Comparison of ENCODE assay signal across 11 cellular contexts in genomic region chr5:963310-963672, GRCh38. TPM values are rescaled to one million over a fixed set of nuclear protein-coding genes. Genes with fewer than 3 reads are reported as not detected.
DNase-seq lines count a peak whose midpoint lies in the region; ATAC-seq, FAIRE-seq and TF ChIP-seq lines count a peak whose summit lies in the region.
"Had no signal": no experiment of that assay in that cellular context is flagged by ENCODE, and none has a peak within 500 bp of the region (broad histone marks: within the 10 kb centered on the region; RNA-seq: fewer than 3 reads in every experiment).

No MANE protein-coding gene starts in this region.

- RAD21 ChIA-PET in GM12878 (lab: Charles Lee; ENCODE audit: unreplicated experiment), result interaction anchor here (0.6 kb wide), 1 partner anchor 388 kb away, joined by 3 read pairs; no protein-coding TSS in a partner anchor

- H3K36me3 ChIP-seq in GM12878 (ENCODE audit: control insufficient read depth in 2 of 2, insufficient read depth in 2 of 2, low read length in 1 of 2) (no peaks in the 10 kb centered on the region), uterus (no peaks in the 10 kb centered on the region)
- H3K36me3 ChIP-seq: MG63 had no signal

- H3K4me3 Mint-ChIP-seq in activated CD8-positive, alpha-beta memory T cell treated with anti-CD3 and anti-CD28 coated beads, Interleukin-2, amount 10 ng/mL, durations not matched to agents 7 days and 5 days, result peak overlapping the region; percentile 2
- no peak overlapping the region for H3K4me3 Mint-ChIP-seq in stimulated activated memory B cell treated with anti-CD40 and anti-IgM and Interleukin-4, amounts not matched to agents 10 μg/mL and 1 μg/mL and 100 μg/mL, for 72 hours
- H3K4me3 Mint-ChIP-seq: memory B cell had no signal

- peak; percentile 43 for ATAC-seq in activated CD8-positive, alpha-beta memory T cell treated with anti-CD3 and anti-CD28 coated beads, Interleukin-2, amount 10 ng/mL, durations not matched to agents 7 days and 5 days
- ATAC-seq in HG03280 (IDR thresholded peaks at IDR 0.05; ENCODE audit: unreplicated experiment) (peak; percentile 23), GM12878 (no peak; the same call in 2 of the 3 replicates)
- ATAC-seq in stimulated activated memory B cell treated with anti-CD40 and anti-IgM and Interleukin-4, amounts not matched to agents 10 μg/mL and 1 μg/mL and 100 μg/mL, for 72 hours, result no peak

- CTCF ChIA-PET in activated CD8-positive, alpha-beta memory T cell treated with anti-CD3 and anti-CD28 coated beads, Interleukin-2, amount 10 ng/mL, durations not matched to agents 7 days and 5 days (lab: Charles Lee), result interaction anchor here (1.7 kb wide), 1 partner anchor 177 kb away, joined by 4 read pairs; no protein-coding TSS in a partner anchor
- CTCF ChIA-PET in GM12878 (lab: Yijun Ruan, JAX), result no interaction called here

- no peak for FAIRE-seq in GM12878 (lab: Jason Lieb, UNC)

- H3K27me3 Mint-ChIP-seq in activated CD8-positive, alpha-beta memory T cell treated with anti-CD3 and anti-CD28 coated beads, Interleukin-2, amount 10 ng/mL, durations not matched to agents 7 days and 5 days, result peaks cover 33% of the 10 kb centered on the region
- H3K27me3 Mint-ChIP-seq in stimulated activated memory B cell treated with anti-CD40 and anti-IgM and Interleukin-4, amounts not matched to agents 10 μg/mL and 1 μg/mL and 100 μg/mL, for 72 hours, result peaks cover 93% of the 10 kb centered on the region

- peaks cover 51% of the 10 kb centered on the region for H3K4me1 Mint-ChIP-seq in activated CD8-positive, alpha-beta memory T cell treated with anti-CD3 and anti-CD28 coated beads, Interleukin-2, amount 10 ng/mL, durations not matched to agents 7 days and 5 days
- H3K4me1 Mint-ChIP-seq in stimulated activated memory B cell treated with anti-CD40 and anti-IgM and Interleukin-4, amounts not matched to agents 10 μg/mL and 1 μg/mL and 100 μg/mL, for 72 hours, result peaks cover 28% of the 10 kb centered on the region

- TF ChIP-seq CTCF in GM12878 (IDR thresholded peaks at IDR 0.05 in 2 of 3, conservative IDR thresholded peaks at IDR 0.05 in 1 of 3; ENCODE audit: control insufficient read depth in 2 of 3, extremely low read depth in 1 of 3, insufficient read depth in 1 of 3, low read depth in 3 of 3, low read length in 3 of 3), result no peak
- no peak for TF ChIP-seq CTCF in uterus (IDR thresholded peaks at IDR 0.05)
- no peak for TF ChIP-seq CTCF in lower leg skin (IDR thresholded peaks at IDR 0.05)

- H3K27ac Mint-ChIP-seq in activated CD8-positive, alpha-beta memory T cell treated with anti-CD3 and anti-CD28 coated beads, Interleukin-2, amount 10 ng/mL, durations not matched to agents 7 days and 5 days, result peak overlapping the region; percentile 92
- peak overlapping the region; percentile 62 for H3K27ac Mint-ChIP-seq in stimulated activated memory B cell treated with anti-CD40 and anti-IgM and Interleukin-4, amounts not matched to agents 10 μg/mL and 1 μg/mL and 100 μg/mL, for 72 hours
- H3K27ac Mint-ChIP-seq: memory B cell had no signal

- no TSS peak for BruUV-seq in GM12878 (replicated peaks; lab: Mats Ljungman, UMichigan)

- no peaks in the 10 kb centered on the region for H3K9me3 Mint-ChIP-seq in activated CD8-positive, alpha-beta memory T cell treated with anti-CD3 and anti-CD28 coated beads, Interleukin-2, amount 10 ng/mL, durations not matched to agents 7 days and 5 days (ENCODE audit: low read depth)
- no peaks in the 10 kb centered on the region for H3K9me3 Mint-ChIP-seq in stimulated activated memory B cell treated with anti-CD40 and anti-IgM and Interleukin-4, amounts not matched to agents 10 μg/mL and 1 μg/mL and 100 μg/mL, for 72 hours
- H3K9me3 Mint-ChIP-seq: memory B cell had no signal

- no peaks in the 10 kb centered on the region for H3K36me3 Mint-ChIP-seq in activated CD8-positive, alpha-beta memory T cell treated with anti-CD3 and anti-CD28 coated beads, Interleukin-2, amount 10 ng/mL, durations not matched to agents 7 days and 5 days
- H3K36me3 Mint-ChIP-seq in stimulated activated memory B cell treated with anti-CD40 and anti-IgM and Interleukin-4, amounts not matched to agents 10 μg/mL and 1 μg/mL and 100 μg/mL, for 72 hours, result no peaks in the 10 kb centered on the region
- H3K36me3 Mint-ChIP-seq: memory B cell had no signal

- no peaks in the 10 kb centered on the region for H4K20me1 ChIP-seq in GM12878 (ENCODE audit: control insufficient read depth, insufficient read depth)

- peak overlapping the region; percentile 65; the same call in 1 of the 2 replicates for H3K4me2 ChIP-seq in GM12878 (ENCODE audit: control insufficient read depth, insufficient read depth)

- TF ChIP-seq POLR2A in GM12878 (IDR thresholded peaks at IDR 0.05; ENCODE audit: low read depth, low read length), result no peak
- TF ChIP-seq POLR2A in uterus (IDR thresholded peaks at IDR 0.05), result no peak
- TF ChIP-seq POLR2A in lower leg skin (IDR thresholded peaks at IDR 0.05), result no peak

- TF ChIP-seq RAD21 in GM12878 (IDR thresholded peaks at IDR 0.05; ENCODE audit: insufficient read depth, low read depth, low read length), result no peak

- no peaks in the 10 kb centered on the region for H3K79me2 ChIP-seq in GM12878 (ENCODE audit: control insufficient read depth, insufficient read depth, low read length)

- 18% methylated on average over 10 of the region's 10 CpGs for WGBS in GM12878 (ENCODE audit: insufficient coverage, insufficient replicate concordance, low lambda C conversion rate, missing lambda C conversion rate)
- 86 to 87% methylated on average over 10 of the region's 10 CpGs for WGBS in lower leg skin, 2 donors

- no peaks in the 10 kb centered on the region for H3K9me3 ChIP-seq in GM12878 (replicated peaks; ENCODE audit: control insufficient read depth, insufficient read depth, low read length)
- no peaks in the 10 kb centered on the region for H3K9me3 ChIP-seq in uterus

- H3K4me3 ChIP-seq in GM12878 (no peak overlapping the region), uterus (no peak overlapping the region), lower leg skin (ENCODE audit: low read depth, poor library complexity, severe bottlenecking) (no peak overlapping the region)
- H3K4me3 ChIP-seq: MG63 had no signal

- peak overlapping the region; percentile 59; the same call in 1 of the 2 replicates for H2AFZ ChIP-seq in GM12878 (ENCODE audit: control insufficient read depth, low read depth, low read length)

- in situ Hi-C loops in GM12878 (cut with MboI), result no loop called here

- POLR2A ChIA-PET in GM12878 (lab: Charles Lee), result no interaction called here

- DNase-seq in activated CD8-positive, alpha-beta memory T cell treated with anti-CD3 and anti-CD28 coated beads, Interleukin-2, amount 10 ng/mL, durations not matched to agents 7 days and 5 days, result peak; percentile 38
- no peak for DNase-seq in activated CD8-positive, alpha-beta memory T cell treated with anti-CD3 and anti-CD28 coated beads, Interleukin-2, amount 50 U/mL, for 4 hours
- DNase-seq in GM12878 (ENCODE audit: low read depth, low spot score) (no peak), uterus (no peak), lower leg skin (ENCODE audit: low spot score in 2 of 2) (no peak), NCI-H345 treated with DMSO at 0.1 percent for 48 hours (lab: John Stamatoyannopoulos, UW; ENCODE audit: unreplicated experiment) (no peak)

- intact Hi-C loops in GM12878 (cut with micrococcal nuclease; ENCODE audit: unreplicated experiment) (no loop called here), uterus (cut with DNase I; ENCODE audit: low total_unique reads) (no loop called here), lower leg skin (cut with DNase I; ENCODE audit: low total_unique reads) (no loop called here)

- H3K4me1 ChIP-seq in GM12878 (ENCODE audit: control insufficient read depth, insufficient read depth, low read length) (peaks cover 17% of the 10 kb centered on the region), uterus (peaks cover 0 to 4% of the 10 kb centered on the region in 2 donors)

- SMC1A ChIA-PET in GM12878 (lab: Charles Lee; ENCODE audit: uncharacterized antibody, unreplicated experiment), result no interaction called here

- H3K9ac ChIP-seq in GM12878 (ENCODE audit: control insufficient read depth, insufficient read depth, low read length), result peak overlapping the region; percentile 47; the same call in 1 of the 2 replicates

- H3K27ac ChIP-seq in GM12878 (ENCODE audit: control insufficient read depth, insufficient read depth) (peak overlapping the region; percentile 22; the same call in 1 of the 2 replicates), uterus (peak overlapping the region in 1 of 2 donors; percentile 43)
- H3K27ac ChIP-seq: SK-N-MC had no signal

- TF ChIP-seq EP300 in GM12878 (IDR thresholded peaks at IDR 0.05; ENCODE audit: borderline replicate concordance in 1 of 2, control insufficient read depth in 1 of 2, low read depth in 2 of 2, low read length in 2 of 2), result no peak

- H3K27me3 ChIP-seq in GM12878 (replicated peaks in 1 of 2; ENCODE audit: control insufficient read depth in 2 of 2, insufficient read depth in 2 of 2, low read length in 1 of 2) (peaks cover 0 to 3% of the 10 kb centered on the region in 2 experiments; a peak in 2 of 4 replicates), uterus (peaks cover 0 to 6% of the 10 kb centered on the region in 2 donors)
- H3K27me3 ChIP-seq: MG63 had no signal

TF ChIP-seq in GM12878, 131 proteins besides CTCF, POLR2A, EP300 and RAD21 (continues in another document):
- TF ChIP-seq JUND (IDR thresholded peaks at IDR 0.05; ENCODE audit: low read depth, low read length) (no peak), YY1 (IDR thresholded peaks at IDR 0.05; ENCODE audit: low read depth, low read length) (no peak), BMI1 (IDR thresholded peaks at IDR 0.05; ENCODE audit: borderline replicate concordance) (no peak)

RNA-seq across cellular contexts. Expression of gene NKD2, which starts 45.3 kb away (rescaled TPM):
- total RNA-seq in activated CD8-positive, alpha-beta memory T cell treated with anti-CD3 and anti-CD28 coated beads, Interleukin-2, amount 10 ng/mL, durations not matched to agents 7 days and 5 days, result 1 to 10 TPM; 4.2 to 6.5 TPM
- 0.54 and 1.0 TPM in 2 replicates for total RNA-seq in GM12878 (2013; cell fraction: nucleolus; rRNA removed)
- total RNA-seq in GM12878 (2014; rRNA removed), result not detected in 2 replicates
- not detected in 2 replicates for total RNA-seq in GM12878 (2014; rRNA removed; fragmentation: Illumina TruSeq; extraction: Trizol)
- 0.13 and 0.26 TPM in 2 replicates for total RNA-seq in GM12878 (2021)
- polyA plus RNA-seq in GM12878 (2011; ENCODE audit: low read depth), result 0.18 TPM
- not detected in 2 replicates for polyA plus RNA-seq in GM12878 (2011; rRNA removed)
- not detected in 2 replicates for polyA plus RNA-seq in GM12878 (2011; cell fraction: cytosol; rRNA removed)
- not detected in 2 replicates for polyA plus RNA-seq in GM12878 (2011; cell fraction: nucleus; rRNA removed)
- polyA plus RNA-seq in GM12878 (2012), result 0.67 and 0.89 TPM in 2 replicates
- not detected in 2 replicates for polyA plus RNA-seq in GM12878 (2014; fragmentation: Illumina TruSeq; extraction: Trizol)
- not detected for polyA plus RNA-seq in GM12878 (2014; fragmentation: Nextera tagmentation; extraction: Ambion mirVana)
- 0.13 TPM in 1 of 2 replicates, not detected in the other for polyA plus RNA-seq in GM12878 (2014; rRNA removed)
- under 1 TPM; 0.20 to 0.83 TPM for polyA plus RNA-seq in GM12878 (2016; fragmentation: Nextera tagmentation; extraction: Ambion mirVana)
- not detected in 2 replicates for polyA minus RNA-seq in GM12878 (2011; rRNA and poly(A)+ RNA removed)
- polyA minus RNA-seq in GM12878 (2011; cell fraction: cytosol; rRNA and poly(A)+ RNA removed), result not detected in 2 replicates
- not detected in 2 replicates for polyA minus RNA-seq in GM12878 (2011; cell fraction: nucleus; rRNA and poly(A)+ RNA removed)
- total RNA-seq in uterus, result 10 to 100 TPM in 1 of 4 donors, 1 to 10 TPM in 1, not detected in 2; 2.5 to 11.1 TPM
- 1 to 10 TPM; 2.7 to 9.4 (median 3.5) TPM for total RNA-seq in lower leg skin

Comparison
In these comparisons a context has a peak if more than half of its experiments do, and no peak if none do; other contexts are left out.
1. ATAC-seq: peak in activated CD8-positive, alpha-beta memory T cell treated with anti-CD3 and anti-CD28 coated beads, Interleukin-2, amount 10 ng/mL, durations not matched to agents 7 days and 5 days (single experiment) and HG03280 (single experiment); none in GM12878 (single experiment) and stimulated activated memory B cell treated with anti-CD40 and anti-IgM and Interleukin-4, amounts not matched to agents 10 μg/mL and 1 μg/mL and 100 μg/mL, for 72 hours (single experiment).